ENCODE assay signal across 27 cellular contexts in the genomic region with DNA sequence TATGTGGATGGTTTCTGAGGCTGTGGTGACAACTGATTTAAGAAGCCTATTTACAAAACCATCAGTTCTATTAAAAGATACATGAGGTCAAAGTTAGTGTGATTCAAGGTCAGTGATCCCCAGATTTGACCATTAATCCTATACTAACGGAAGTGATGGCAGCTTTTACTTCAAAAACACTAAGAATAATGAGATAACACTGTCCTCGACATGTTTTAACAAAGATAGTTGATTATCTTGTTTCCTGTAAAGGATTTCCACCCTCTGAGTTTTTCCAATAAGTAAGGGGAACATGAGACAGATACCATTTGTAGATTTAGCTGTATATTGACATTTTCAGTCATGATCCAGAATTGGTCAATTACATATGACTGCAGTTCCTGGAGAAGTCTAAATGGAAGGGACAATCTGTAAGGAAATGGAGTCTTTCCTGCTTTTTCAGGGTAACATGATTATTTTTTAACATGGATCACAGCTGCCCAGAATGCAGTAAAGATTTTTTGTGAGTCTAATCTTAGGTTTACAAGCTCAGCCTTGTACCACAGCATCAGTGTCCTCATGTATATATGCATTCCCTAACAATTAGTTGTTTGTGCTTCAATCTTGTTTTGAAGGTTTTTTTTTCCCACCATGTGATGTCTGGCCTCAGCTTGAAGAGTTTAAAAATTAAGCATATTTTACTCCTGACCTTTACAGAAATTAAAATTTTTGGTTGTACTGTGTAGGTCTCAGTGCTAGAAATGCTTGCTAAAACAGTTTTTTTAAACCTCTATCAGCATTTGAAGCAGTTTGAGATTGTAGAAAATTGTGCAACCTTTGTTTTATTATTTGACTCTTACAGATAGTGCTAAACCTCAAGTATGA.
DNase-seq lines count a peak whose midpoint lies in the region; TF ChIP-seq lines count a peak whose summit lies in the region.
"Had no signal": no experiment of that assay in that cellular context is flagged by ENCODE, and none has a peak within 500 bp of the region (broad histone marks: within the 10 kb centered on the region; RNA-seq: fewer than 3 reads in every experiment).

No MANE protein-coding gene starts in this region.

- H3K4me1 ChIP-seq in liver (ENCODE audit: control insufficient read depth in 4 of 4, insufficient read depth in 4 of 4, low read length in 3 of 4) (no peaks in the 10 kb centered on the region), smooth muscle cell (ENCODE audit: low read depth) (peaks cover 13% of the 10 kb centered on the region), SK-N-SH (ENCODE audit: control insufficient read depth in 1 of 2, insufficient read depth in 2 of 2, low read depth in 1 of 2, low read length in 1 of 2) (no peaks in the 10 kb centered on the region)
- H3K4me1 ChIP-seq: breast epithelium, Caco-2, colonic mucosa, testis had no signal

- POLR2A ChIA-PET in SK-N-SH (lab: Yijun Ruan, JAX) = no interaction called here

- H3K9ac ChIP-seq in liver (ENCODE audit: low read depth in 1 of 2, low read length in 2 of 2) (no peak overlapping the region), smooth muscle cell (ENCODE audit: low read depth) (no peak overlapping the region), SK-N-SH (no peak overlapping the region)
- H3K9ac ChIP-seq: BLaER1 treated with 17β-estradiol and CSF1 and Interleukin-3, amounts not matched to agents 10 nM and 100 nM had no signal

- no peak for TF ChIP-seq EP300 in SK-N-SH (IDR thresholded peaks at IDR 0.05; ENCODE audit: borderline replicate concordance in 1 of 2, low read depth in 1 of 2, low read length in 1 of 2)

- peak overlapping the region; percentile 49 for H3K4me2 ChIP-seq in smooth muscle cell
- H3K4me2 ChIP-seq in SK-N-SH = no peak overlapping the region

- TF ChIP-seq RAD21 in liver (IDR thresholded peaks at IDR 0.05) = no peak
- no peak for TF ChIP-seq RAD21 in SK-N-SH (IDR thresholded peaks at IDR 0.05; ENCODE audit: low read length)

- DNase-seq in SK-MEL-5 (ENCODE audit: low read depth, low spot score) (peak; percentile 63), epidermal melanocyte (ENCODE audit: insufficient read length, low spot score) (peak; percentile 19), smooth muscle cell (lab: John Stamatoyannopoulos, UW; ENCODE audit: unreplicated experiment) (no peak), NCI-H2171 (lab: John Stamatoyannopoulos, UW) (no peak), SK-N-SH (no peak), T-helper 1 cell (no peak), SIG-M5 (lab: John Stamatoyannopoulos, UW) (no peak)
- DNase-seq: activated B cell treated with CpG ODN at 0.5 μM for 24 hours; activated CD4-positive, alpha-beta T cell treated with anti-CD3 and anti-CD28 coated beads, Interleukin-2, amount 50 U/mL, for 4 hours; activated naive CD4-positive, alpha-beta T cell treated with Interleukin-2 at 50 U/mL for 16 hours; Caco-2; colonic mucosa; effector memory CD4-positive, alpha-beta T cell; Karpas-422; lower lobe of right lung; NCI-H1694; NCI-H526; pancreas; Right ventricle myocardium superior; stimulated activated CD4-positive, alpha-beta T cell treated with anti-CD3 and anti-CD28 coated beads, Interleukin-15, amount 100 ng/mL, for 24 hours; stimulated activated naive B cell treated with anti-CD40 and anti-IgM and Interleukin-4, amounts not matched to agents 10 μg/mL and 1 μg/mL and 100 μg/mL, for 72 hours; testis had no signal

- H3K4me3 ChIP-seq in liver (ENCODE audit: low read depth in 1 of 3, low read length in 3 of 3) = no peak overlapping the region
- H3K4me3 ChIP-seq in smooth muscle cell = no peak overlapping the region
- H3K4me3 ChIP-seq in SK-N-SH (ENCODE audit: low read depth in 2 of 2, low read length in 1 of 2) = no peak overlapping the region
- H3K4me3 ChIP-seq: adrenal gland; BLaER1 treated with 17β-estradiol and CSF1 and Interleukin-3, amounts not matched to agents 10 nM and 100 nM; breast epithelium; colonic mucosa; lower lobe of right lung; pancreas; testis had no signal

- no peak overlapping the region for H3K27ac ChIP-seq in liver (ENCODE audit: low read depth in 1 of 2, low read length in 2 of 2)
- peak overlapping the region; percentile 42 for H3K27ac ChIP-seq in smooth muscle cell (ENCODE audit: low read depth)
- no peak overlapping the region for H3K27ac ChIP-seq in SK-N-SH (ENCODE audit: low read depth in 2 of 2, low read length in 1 of 2)
- H3K27ac ChIP-seq: adrenal gland; BLaER1 treated with 17β-estradiol and CSF1 and Interleukin-3, amounts not matched to agents 10 nM and 100 nM; breast epithelium; colonic mucosa; HL-60; lower lobe of right lung; pancreas; testis had no signal

- H3K27me3 ChIP-seq in liver (ENCODE audit: control insufficient read depth in 4 of 4, insufficient read depth in 4 of 4, low read length in 3 of 4) (no peaks in the 10 kb centered on the region), smooth muscle cell (ENCODE audit: low read depth) (no peaks in the 10 kb centered on the region), SK-N-SH (ENCODE audit: insufficient read depth) (no peaks in the 10 kb centered on the region)
- H3K27me3 ChIP-seq: adrenal gland; BLaER1 treated with 17β-estradiol and CSF1 and Interleukin-3, amounts not matched to agents 10 nM and 100 nM; breast epithelium; colonic mucosa; pancreas; testis had no signal

- H3K9me2 ChIP-seq in SK-N-SH = no peaks in the 10 kb centered on the region

- no peak for TF ChIP-seq CTCF in liver (IDR thresholded peaks at IDR 0.05; ENCODE audit: low read depth, low read length, missing input control)
- TF ChIP-seq CTCF in smooth muscle cell (IDR thresholded peaks at IDR 0.05; ENCODE audit: borderline replicate concordance, insufficient read depth, poor library complexity, severe bottlenecking) = no peak
- no peak for TF ChIP-seq CTCF in SK-N-SH (IDR thresholded peaks at IDR 0.05)

- H3K9me3 ChIP-seq in liver (ENCODE audit: control insufficient read depth in 4 of 4, low read length in 3 of 4) = no peaks in the 10 kb centered on the region
- H3K9me3 ChIP-seq in smooth muscle cell (replicated peaks; ENCODE audit: low read depth) = no peaks in the 10 kb centered on the region
- H3K9me3 ChIP-seq in SK-N-SH = no peaks in the 10 kb centered on the region
- H3K9me3 ChIP-seq: adrenal gland; BLaER1 treated with 17β-estradiol and CSF1 and Interleukin-3, amounts not matched to agents 10 nM and 100 nM; breast epithelium; Caco-2; colonic mucosa; lower lobe of right lung; pancreas; testis had no signal

- H3K79me2 ChIP-seq in smooth muscle cell (ENCODE audit: low read depth) = no peaks in the 10 kb centered on the region
- H3K79me2 ChIP-seq in SK-N-SH (ENCODE audit: insufficient read depth) = no peaks in the 10 kb centered on the region

- H4K20me1 ChIP-seq in smooth muscle cell (ENCODE audit: low read depth) (no peaks in the 10 kb centered on the region), SK-N-SH (ENCODE audit: insufficient read depth) (no peaks in the 10 kb centered on the region)
- H4K20me1 ChIP-seq: BLaER1 treated with 17β-estradiol and CSF1 and Interleukin-3, amounts not matched to agents 10 nM and 100 nM had no signal

- in situ Hi-C loops in SK-MEL-5 (cut with HindIII; ENCODE audit: low pct_unique_long_range_greater_than_20kb, low sequenced_read_pairs) = no loop called here

- CTCF ChIA-PET in SK-N-SH (lab: Yijun Ruan, JAX) = interaction anchor here (0.6 kb wide), 1 partner anchor 18 kb away, joined by 3 read pairs; no protein-coding TSS in a partner anchor

- H3F3A ChIP-seq in smooth muscle cell (ENCODE audit: low read depth) (no peaks in the 10 kb centered on the region), SK-N-SH (replicated peaks; ENCODE audit: insufficient read depth) (no peaks in the 10 kb centered on the region)

- 53% methylated on average over 2 of the region's 2 CpGs for WGBS in liver
- WGBS in smooth muscle cell (ENCODE audit: low lambda C conversion rate) = 12% methylated on average over 2 of the region's 2 CpGs
- WGBS in SK-N-SH (ENCODE audit: low lambda C conversion rate) = 24% methylated on average over 2 of the region's 2 CpGs

- peak overlapping the region; percentile 10 for H2AFZ ChIP-seq in smooth muscle cell (ENCODE audit: low read depth)
- no peak overlapping the region for H2AFZ ChIP-seq in SK-N-SH (ENCODE audit: low read depth)

- H3K36me3 ChIP-seq in liver (ENCODE audit: control insufficient read depth in 4 of 4, insufficient read depth in 3 of 4, low read depth in 1 of 4, low read length in 3 of 4) = no peaks in the 10 kb centered on the region
- no peaks in the 10 kb centered on the region for H3K36me3 ChIP-seq in smooth muscle cell (ENCODE audit: low read depth)
- H3K36me3 ChIP-seq in SK-N-SH (replicated peaks in 1 of 2; ENCODE audit: control insufficient read depth in 1 of 2, insufficient read depth in 2 of 2, low read length in 1 of 2) = no peaks in the 10 kb centered on the region
- H3K36me3 ChIP-seq: adrenal gland; BLaER1 treated with 17β-estradiol and CSF1 and Interleukin-3, amounts not matched to agents 10 nM and 100 nM; breast epithelium; colonic mucosa; lower lobe of right lung; pancreas had no signal

TF ChIP-seq in liver, 16 proteins besides CTCF, POLR2A, EP300 and RAD21 (continues in another document):
- TF ChIP-seq NR2F2 (IDR thresholded peaks at IDR 0.05) (peak; percentile 51), FOXA2 (IDR thresholded peaks at IDR 0.05) (no peak), HNF4A (conservative IDR thresholded peaks at IDR 0.05) (no peak)

TF ChIP-seq in SK-N-SH, 30 proteins besides CTCF, POLR2A, EP300 and RAD21 (continues in another document):
- TF ChIP-seq SIN3A (IDR thresholded peaks at IDR 0.05; ENCODE audit: borderline replicate concordance, low read depth, low read length) = no peak
- TF ChIP-seq JUND (IDR thresholded peaks at IDR 0.05) = no peak
- no peak for TF ChIP-seq FOXJ3 (CRISPR knock-in tag; IDR thresholded peaks at IDR 0.05)
- TF ChIP-seq, protein P1, sequence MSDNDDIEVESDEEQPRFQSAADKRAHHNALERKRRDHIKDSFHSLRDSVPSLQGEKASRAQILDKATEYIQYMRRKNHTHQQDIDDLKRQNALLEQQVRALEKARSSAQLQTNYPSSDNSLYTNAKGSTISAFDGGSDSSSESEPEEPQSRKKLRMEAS (IDR thresholded peaks at IDR 0.05; ENCODE audit: low read depth) = no peak
- TF ChIP-seq FOXM1 (IDR thresholded peaks at IDR 0.05; ENCODE audit: low read depth) = no peak
- no peak for TF ChIP-seq ELF1 (IDR thresholded peaks at IDR 0.05)
- TF ChIP-seq SMC3 (IDR thresholded peaks at IDR 0.05; ENCODE audit: low read depth, low read length) = no peak
- TF ChIP-seq EZH2phosphoT487 (IDR thresholded peaks at IDR 0.05; ENCODE audit: borderline replicate concordance, low read depth) = no peak

Comparison
In these comparisons a context has a peak if more than half of its experiments do, and no peak if none do; other contexts are left out.
1. DNase-seq: peak in SK-MEL-5 (single experiment) and epidermal melanocyte (single experiment); none in smooth muscle cell (single experiment), NCI-H2171 (single experiment), SK-N-SH (single experiment), T-helper 1 cell (0 of 5) and SIG-M5 (single experiment).